Comparison of ENCODE assay signal across 21 cellular contexts in the genomic region with DNA sequence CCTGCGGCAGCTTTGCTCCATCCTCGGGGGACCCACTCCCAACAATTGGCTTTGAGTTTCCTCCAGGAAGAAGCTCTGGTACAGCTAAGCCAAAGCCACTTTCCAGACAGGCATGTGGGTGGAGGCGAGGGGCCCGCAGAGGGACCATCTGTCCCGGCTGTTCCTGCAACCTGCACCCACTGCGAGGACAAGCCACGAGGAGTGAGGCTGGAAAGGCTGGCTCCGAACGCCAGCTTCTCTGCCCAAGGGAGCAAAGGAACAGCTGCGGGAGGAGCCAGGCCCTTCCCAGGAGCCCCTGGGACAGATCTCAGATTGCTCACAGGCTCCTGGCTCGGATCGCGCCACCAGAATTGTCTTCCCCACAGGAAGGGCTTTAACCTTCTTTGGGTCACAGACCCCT. TPM values are rescaled to one million over a fixed set of nuclear protein-coding genes. Genes with fewer than 3 reads are reported as not detected.
DNase-seq lines count a peak whose midpoint lies in the region; ATAC-seq, FAIRE-seq and TF ChIP-seq lines count a peak whose summit lies in the region.
"Had no signal": no experiment of that assay in that cellular context is flagged by ENCODE, and none has a peak within 500 bp of the region (broad histone marks: within the 10 kb centered on the region; RNA-seq: fewer than 3 reads in every experiment).

No MANE protein-coding gene starts in this region.

- POLR2A ChIA-PET in HEK293T (lab: Yijun Ruan, JAX), result no interaction called here

- peaks cover 14% of the 10 kb centered on the region for H3K27me3 Mint-ChIP-seq in activated naive CD8-positive, alpha-beta T cell treated with anti-CD3 and anti-CD28 coated beads for 36 hours

- peak; percentile 21 for ATAC-seq in Right ventricle myocardium superior (ENCODE audit: poor library complexity)
- ATAC-seq: effector memory CD8-positive, alpha-beta T cell had no signal

- no peak overlapping the region for H3K27ac Mint-ChIP-seq in activated naive CD8-positive, alpha-beta T cell treated with anti-CD3 and anti-CD28 coated beads for 36 hours
- H3K27ac Mint-ChIP-seq: activated naive CD4-positive, alpha-beta T cell treated with anti-CD3 and anti-CD28 coated beads, Interleukin-2, amount 50 U/mL, for 24 hours; CD8-positive, alpha-beta memory T cell had no signal

- no peak for TF ChIP-seq CTCF in D721Med (IDR thresholded peaks at IDR 0.05; ENCODE audit: insufficient read depth, missing control alignments)

- intact Hi-C loops in Right ventricle myocardium superior (cut with DNase I), result no loop called here
- intact Hi-C loops in posterior cingulate gyrus (cut with DNase I), result no loop called here

- H3K9me3 Mint-ChIP-seq in activated naive CD8-positive, alpha-beta T cell treated with anti-CD3 and anti-CD28 coated beads for 36 hours, result no peaks in the 10 kb centered on the region
- H3K9me3 Mint-ChIP-seq: activated naive CD4-positive, alpha-beta T cell treated with anti-CD3 and anti-CD28 coated beads, Interleukin-2, amount 50 U/mL, for 24 hours; CD8-positive, alpha-beta memory T cell; effector memory CD8-positive, alpha-beta T cell had no signal

- no peaks in the 10 kb centered on the region for H3K36me3 Mint-ChIP-seq in activated naive CD8-positive, alpha-beta T cell treated with anti-CD3 and anti-CD28 coated beads for 36 hours
- H3K36me3 Mint-ChIP-seq: activated naive CD4-positive, alpha-beta T cell treated with anti-CD3 and anti-CD28 coated beads, Interleukin-2, amount 50 U/mL, for 24 hours; CD8-positive, alpha-beta memory T cell had no signal

- no peak overlapping the region for H3K4me3 Mint-ChIP-seq in activated naive CD8-positive, alpha-beta T cell treated with anti-CD3 and anti-CD28 coated beads for 36 hours
- H3K4me3 Mint-ChIP-seq: activated naive CD4-positive, alpha-beta T cell treated with anti-CD3 and anti-CD28 coated beads, Interleukin-2, amount 50 U/mL, for 24 hours; CD8-positive, alpha-beta memory T cell; effector memory CD8-positive, alpha-beta T cell had no signal

- no peak for FAIRE-seq in D721Med (lab: Jason Lieb, UNC)
- FAIRE-seq: bronchial epithelial cell had no signal

- peak; percentile 82 for DNase-seq in D721Med (ENCODE audit: insufficient read length, low spot score)
- peak; percentile 99 for DNase-seq in NCI-H82 (lab: John Stamatoyannopoulos, UW)
- no peak for DNase-seq in Right ventricle myocardium superior
- DNase-seq in posterior cingulate gyrus, result peak in 8 of 10 donors; percentile 61 to 94 (median 66)
- DNase-seq in HEK293T (ENCODE audit: extremely low spot score), result no peak
- no peak for DNase-seq in stimulated activated CD4-positive, alpha-beta T cell treated with anti-CD3 and anti-CD28 coated beads, Interleukin-4, amount 100 ng/mL, for 4 hours
- no peak for DNase-seq in activated naive CD8-positive, alpha-beta T cell treated with anti-CD3 and anti-CD28 coated beads for 36 hours
- no peak for DNase-seq in DMS53 (lab: John Stamatoyannopoulos, UW)
- DNase-seq: activated CD4-positive, alpha-beta T cell treated with anti-CD3 and anti-CD28 coated beads for 4 hours; activated T-cell treated with anti-CD3 and anti-CD28 coated beads for 4 hours; CD8-positive, alpha-beta memory T cell; effector memory CD8-positive, alpha-beta T cell; GF-D8; mesendoderm; MG63; NCI-H2029 treated with DMSO at 0.1 percent for 48 hours; stimulated activated CD4-positive, alpha-beta T cell treated with anti-CD3 and anti-CD28 coated beads, Interleukin-12 subunit alpha, Interleukin-12 subunit beta, amount 100 ng/mL, for 4 hours; T-helper 9 cell had no signal

- CTCF ChIA-PET in HEK293T (lab: Yijun Ruan, JAX), result interaction anchor here (1.1 kb wide), 1 partner anchor 14 kb away, joined by 4 read pairs; no protein-coding TSS in a partner anchor

- peaks cover 9% of the 10 kb centered on the region for H3K4me1 Mint-ChIP-seq in activated naive CD8-positive, alpha-beta T cell treated with anti-CD3 and anti-CD28 coated beads for 36 hours

TF ChIP-seq in HEK293T, 16 proteins besides CTCF, POLR2A, EP300 and RAD21:
- TF ChIP-seq CTBP1 (IDR thresholded peaks at IDR 0.05; ENCODE audit: borderline replicate concordance), result no peak
- no peak for TF ChIP-seq BHLHE40 (IDR thresholded peaks at IDR 0.05; ENCODE audit: borderline replicate concordance)
- TF ChIP-seq HDGF (IDR thresholded peaks at IDR 0.05; ENCODE audit: borderline replicate concordance), result no peak
- TF ChIP-seq, protein P1, sequence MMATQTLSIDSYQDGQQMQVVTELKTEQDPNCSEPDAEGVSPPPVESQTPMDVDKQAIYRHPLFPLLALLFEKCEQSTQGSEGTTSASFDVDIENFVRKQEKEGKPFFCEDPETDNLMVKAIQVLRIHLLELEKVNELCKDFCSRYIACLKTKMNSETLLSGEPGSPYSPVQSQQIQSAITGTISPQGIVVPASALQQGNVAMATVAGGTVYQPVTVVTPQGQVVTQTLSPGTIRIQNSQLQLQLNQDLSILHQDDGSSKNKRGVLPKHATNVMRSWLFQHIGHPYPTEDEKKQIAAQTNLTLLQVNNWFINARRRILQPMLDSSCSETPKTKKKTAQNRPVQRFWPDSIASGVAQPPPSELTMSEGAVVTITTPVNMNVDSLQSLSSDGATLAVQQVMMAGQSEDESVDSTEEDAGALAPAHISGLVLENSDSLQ (IDR thresholded peaks at IDR 0.05), result no peak
- TF ChIP-seq ZNF384 (IDR thresholded peaks at IDR 0.05), result no peak
- no peak for TF ChIP-seq FOXK2 (IDR thresholded peaks at IDR 0.05)
- TF ChIP-seq FOXM1 (IDR thresholded peaks at IDR 0.05; ENCODE audit: borderline replicate concordance), result no peak
- TF ChIP-seq NFRKB (IDR thresholded peaks at IDR 0.05), result no peak
- TF ChIP-seq ARNT (IDR thresholded peaks at IDR 0.05), result no peak
- no peak for TF ChIP-seq SUZ12 (IDR thresholded peaks at IDR 0.05)
- TF ChIP-seq TARDBP (IDR thresholded peaks at IDR 0.05), result no peak
- no peak for TF ChIP-seq ELF4 (IDR thresholded peaks at IDR 0.05)

RNA-seq across cellular contexts. Expression of a gene that starts 28.3 kb away (rescaled TPM):
- 31.1 TPM for total RNA-seq in Right ventricle myocardium superior
- 10 to 100 TPM; 61.4 to 61.6 TPM for total RNA-seq in activated naive CD8-positive, alpha-beta T cell treated with anti-CD3 and anti-CD28 coated beads for 36 hours

RNA-seq across cellular contexts. Expression of a gene that starts 30.8 kb away (rescaled TPM):
- 10.9 TPM for total RNA-seq in Right ventricle myocardium superior
- total RNA-seq in activated naive CD8-positive, alpha-beta T cell treated with anti-CD3 and anti-CD28 coated beads for 36 hours, result under 1 TPM; 0.36 to 0.93 TPM

RNA-seq across cellular contexts. Expression of a gene that starts 55.5 kb away (rescaled TPM):
- total RNA-seq in Right ventricle myocardium superior, result 0.46 TPM
- total RNA-seq in activated naive CD8-positive, alpha-beta T cell treated with anti-CD3 and anti-CD28 coated beads for 36 hours, result not detected
- total RNA-seq: A673; bronchial epithelial cell; CD8-positive, alpha-beta memory T cell had no signal

Comparison
In these comparisons a context has a peak if more than half of its experiments do, and no peak if none do; other contexts are left out.
1. DNase-seq: peak in D721Med (single experiment), NCI-H82 (single experiment) and posterior cingulate gyrus (8 of 10); none in Right ventricle myocardium superior (single experiment), HEK293T (single experiment), stimulated activated CD4-positive, alpha-beta T cell treated with anti-CD3 and anti-CD28 coated beads, Interleukin-4, amount 100 ng/mL, for 4 hours (0 of 2), activated naive CD8-positive, alpha-beta T cell treated with anti-CD3 and anti-CD28 coated beads for 36 hours (single experiment) and DMS53 (single experiment).